Comparison of ENCODE assay signal across 22 cellular contexts in the genomic region with DNA sequence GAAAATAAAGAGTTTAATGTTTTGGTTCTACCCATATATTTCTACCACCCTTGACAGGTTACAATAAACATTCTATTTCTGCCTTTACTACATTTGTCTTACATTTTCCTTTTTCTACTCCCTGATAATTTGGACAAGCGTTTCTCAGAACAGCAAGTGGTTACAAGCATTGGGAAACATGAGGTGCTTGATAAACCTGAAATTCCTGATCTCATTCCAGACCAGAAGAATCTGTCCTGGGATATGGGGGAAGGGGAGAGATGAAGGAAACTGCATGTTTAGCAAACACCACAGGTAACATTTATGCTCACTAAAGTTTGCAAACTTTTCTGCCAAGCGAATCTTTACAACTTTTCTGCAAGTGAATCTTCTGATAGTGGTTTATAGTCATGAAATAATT. TPM values are rescaled to one million over a fixed set of nuclear protein-coding genes. Genes with fewer than 3 reads are reported as not detected.
DNase-seq lines count a peak whose midpoint lies in the region; FAIRE-seq and TF ChIP-seq lines count a peak whose summit lies in the region.
"Had no signal": no experiment of that assay in that cellular context is flagged by ENCODE, and none has a peak within 500 bp of the region (broad histone marks: within the 10 kb centered on the region; RNA-seq: fewer than 3 reads in every experiment).

No MANE protein-coding gene starts in this region.

- H2BK5ac ChIP-seq in H1 (ENCODE audit: low read depth, low read length): no peak overlapping the region
- no peak overlapping the region for H2BK5ac ChIP-seq in mesendoderm (ENCODE audit: low read length)

- H3K79me1 ChIP-seq in H1 (ENCODE audit: low read depth, low read length) (no peaks in the 10 kb centered on the region), mesendoderm (ENCODE audit: low read length) (no peaks in the 10 kb centered on the region)

- DNase-seq in mammary epithelial cell (peak; percentile 48), breast epithelium (ENCODE audit: low spot score in 2 of 2) (no peak), H1 (ENCODE audit: low read depth in 1 of 2, low spot score in 2 of 2) (no peak), mesendoderm (peak; percentile 68), COLO668 (lab: John Stamatoyannopoulos, UW; ENCODE audit: unreplicated experiment) (no peak), dedifferentiated amniotic fluid mesenchymal stem cell (ENCODE audit: extremely low spot score) (no peak), HAP-1 (ENCODE audit: low spot score in 2 of 2) (no peak), foreskin fibroblast (no peak)
- DNase-seq: 8988T; DMS153; KBM-7; NCI-H1048; NCI-H146; NCI-H2107; NCI-H345; NCI-H526 treated with DMSO at 0.1 percent for 48 hours; NK-92 treated with Interleukin-12 subunit alpha and Interleukin-12 subunit beta, amount 100 ng/mL, for 24 hours; OCI-M1 had no signal

- H4K8ac ChIP-seq in H1 (ENCODE audit: extremely low read depth, insufficient read depth, low read length) (no peak overlapping the region), mesendoderm (ENCODE audit: low read depth, low read length) (no peak overlapping the region)

- H4K20me1 ChIP-seq in mammary epithelial cell (ENCODE audit: insufficient read depth, low read length) (no peaks in the 10 kb centered on the region), H1 (replicated peaks in 1 of 2; ENCODE audit: control insufficient read depth in 1 of 2, insufficient read depth in 2 of 2, low read length in 2 of 2) (no peaks in the 10 kb centered on the region)
- H4K20me1 ChIP-seq: BLaER1 had no signal

- no peak for TF ChIP-seq RAD21 in H1 (IDR thresholded peaks at IDR 0.05 in 1 of 2, conservative IDR thresholded peaks at IDR 0.05 in 1 of 2; ENCODE audit: low read depth in 2 of 2, low read length in 2 of 2)

- CTCF ChIA-PET in mammary epithelial cell (lab: Charles Lee; ENCODE audit: low non-redundant PET): no interaction called here
- CTCF ChIA-PET in H1 (lab: Charles Lee; ENCODE audit: partially characterized antibody): interaction anchor here (1.0 kb wide), 1 partner anchor 9 kb away, joined by 3 read pairs; no protein-coding TSS in a partner anchor

- no peak overlapping the region for H2AFZ ChIP-seq in mammary epithelial cell (ENCODE audit: low read depth, low read length)
- H2AFZ ChIP-seq in H1 (ENCODE audit: low read length): peak overlapping the region; percentile 51; the same call in 1 of the 2 replicates

- 65% methylated on average over 2 of the region's 2 CpGs for WGBS in mammary epithelial cell (ENCODE audit: low coverage, missing lambda C conversion rate)
- WGBS in H1 (ENCODE audit: extremely low coverage in 1 of 2, insufficient coverage in 1 of 2, insufficient read length in 1 of 2, insufficient replicate concordance in 2 of 2, low coverage in 1 of 2, low lambda C conversion rate in 2 of 2, missing lambda C conversion rate in 1 of 2), 2 experiments: 81% methylated on average over 2 of the region's 2 CpGs; no CpG with 5 or more reads in 1 of the 2 experiments
- no CpG with 5 or more reads among the region's 2 CpGs for WGBS in mesendoderm (ENCODE audit: extremely low coverage, insufficient coverage, low lambda C conversion rate)

- no peak overlapping the region for H4K91ac ChIP-seq in H1 (replicated peaks; ENCODE audit: insufficient read length, low read length)

- H3K23ac ChIP-seq in H1 (ENCODE audit: insufficient read length) (no peak overlapping the region), mesendoderm (ENCODE audit: low read length) (no peak overlapping the region)

- TF ChIP-seq CTCF in mammary epithelial cell (conservative IDR thresholded peaks at IDR 0.05 in 1 of 2, IDR thresholded peaks at IDR 0.05 in 1 of 2; ENCODE audit: extremely low read depth in 1 of 2, insufficient read depth in 1 of 2, low read depth in 1 of 2, low read length in 2 of 2) (no peak), breast epithelium (IDR thresholded peaks at IDR 0.05) (no peak), H1 (IDR thresholded peaks at IDR 0.05; ENCODE audit: control extremely low read depth in 1 of 3, insufficient read depth in 1 of 3, low read depth in 1 of 3, low read length in 3 of 3) (no peak), foreskin fibroblast (IDR thresholded peaks at IDR 0.05; ENCODE audit: low read depth, low read length) (no peak)

- H3K79me2 ChIP-seq in mammary epithelial cell (ENCODE audit: insufficient read depth, low read length) (no peaks in the 10 kb centered on the region), H1 (ENCODE audit: control insufficient read depth in 1 of 2, insufficient read depth in 2 of 2, low read length in 2 of 2) (no peaks in the 10 kb centered on the region), mesendoderm (ENCODE audit: control insufficient read depth, insufficient read depth, low read length) (no peaks in the 10 kb centered on the region)

- in situ Hi-C loops in mammary epithelial cell (cut with MboI; ENCODE audit: low sequenced_read_pairs in 2 of 2) (no loop called here), HAP-1 (cut with MboI; ENCODE audit: low sequenced_read_pairs) (no loop called here)

- dilution Hi-C loops in mammary epithelial cell (cut with HindIII; ENCODE audit: low sequenced_read_pairs): no loop called here

- TF ChIP-seq POLR2A in breast epithelium (IDR thresholded peaks at IDR 0.05) (no peak), H1 (IDR thresholded peaks at IDR 0.05; ENCODE audit: control extremely low read depth in 1 of 2, low read depth in 2 of 2, low read length in 2 of 2) (no peak)

- H3K56ac ChIP-seq in H1 (replicated peaks; ENCODE audit: insufficient read length, low read depth, low read length) (no peak overlapping the region), mesendoderm (ENCODE audit: low read length) (no peak overlapping the region)

- H3K4ac ChIP-seq in H1 (replicated peaks; ENCODE audit: insufficient read length, low read depth, low read length) (no peak overlapping the region), mesendoderm (ENCODE audit: low read depth, low read length) (no peak overlapping the region)

- H3K9ac ChIP-seq in mammary epithelial cell (ENCODE audit: insufficient read depth, low read length) (no peak overlapping the region), H1 (replicated peaks in 1 of 4; ENCODE audit: extremely low read depth in 1 of 4, low read depth in 3 of 4, low read length in 3 of 4) (peak overlapping the region in 1 of 4 experiments; percentile 1; a peak in 1 of 7 replicates), mesendoderm (ENCODE audit: low read length) (no peak overlapping the region)
- H3K9ac ChIP-seq: BLaER1 had no signal

- H3K27me3 ChIP-seq in mammary epithelial cell (ENCODE audit: insufficient read depth, low read length) (no peaks in the 10 kb centered on the region), breast epithelium (no peaks in the 10 kb centered on the region), H1 (replicated peaks in 1 of 4; ENCODE audit: control insufficient read depth in 3 of 4, extremely low read depth in 1 of 4, insufficient read depth in 3 of 4, low read length in 3 of 4) (no peaks in the 10 kb centered on the region), mesendoderm (ENCODE audit: insufficient read depth, low read length, poor library complexity) (no peaks in the 10 kb centered on the region), HAP-1 (ENCODE audit: low read depth) (no peaks in the 10 kb centered on the region)
- H3K27me3 ChIP-seq: BLaER1 had no signal

- no peaks in the 10 kb centered on the region for H3K23me2 ChIP-seq in H1 (ENCODE audit: low read depth, low read length)

- H2AK5ac ChIP-seq in H1 (ENCODE audit: low read depth, low read length) (no peak overlapping the region), mesendoderm (ENCODE audit: low read length) (no peak overlapping the region)

- H3K18ac ChIP-seq in H1 (ENCODE audit: extremely low read depth, low read length) (no peak overlapping the region), mesendoderm (ENCODE audit: low read length) (no peak overlapping the region)

- no peak overlapping the region for H2BK15ac ChIP-seq in H1 (ENCODE audit: low read length)
- H2BK15ac ChIP-seq in mesendoderm (replicated peaks; ENCODE audit: low read depth): no peak overlapping the region

- H3K4me2 ChIP-seq in mammary epithelial cell (ENCODE audit: insufficient read depth, low read depth, low read length) (peak overlapping the region; percentile 44), H1 (ENCODE audit: insufficient read depth in 1 of 2, low read depth in 2 of 2, low read length in 2 of 2) (peak overlapping the region in 1 of 2 experiments; percentile 18; a peak in 3 of 4 replicates), mesendoderm (ENCODE audit: low read length) (no peak overlapping the region)
- H3K4me2 ChIP-seq: BLaER1 had no signal

- POLR2A ChIA-PET in H1 (lab: Charles Lee; ENCODE audit: partially characterized antibody): no interaction called here

- H3K9me3 ChIP-seq in mammary epithelial cell (replicated peaks; ENCODE audit: insufficient read depth, low read length) (no peaks in the 10 kb centered on the region), breast epithelium (no peaks in the 10 kb centered on the region), H1 (ENCODE audit: insufficient read depth in 2 of 2, low read depth in 1 of 2, low read length in 1 of 2) (no peaks in the 10 kb centered on the region), HAP-1 (no peaks in the 10 kb centered on the region)
- H3K9me3 ChIP-seq: BLaER1 had no signal

- no TSS peak for BruUV-seq in mammary epithelial cell (replicated peaks; lab: Mats Ljungman, UMichigan)

- TF ChIP-seq EP300 in H1 (IDR thresholded peaks at IDR 0.05; ENCODE audit: borderline replicate concordance in 1 of 2, low read depth in 2 of 2, low read length in 2 of 2): no peak

- H3K36me3 ChIP-seq in mammary epithelial cell (ENCODE audit: insufficient read depth, low read length): no peaks in the 10 kb centered on the region
- H3K36me3 ChIP-seq in breast epithelium: no peaks in the 10 kb centered on the region
- no peaks in the 10 kb centered on the region for H3K36me3 ChIP-seq in H1 (ENCODE audit: control insufficient read depth in 2 of 4, insufficient read depth in 4 of 4, low read length in 3 of 4)
- H3K36me3 ChIP-seq in mesendoderm (ENCODE audit: control insufficient read depth, insufficient read depth, low read length): no peaks in the 10 kb centered on the region
- no peaks in the 10 kb centered on the region for H3K36me3 ChIP-seq in HAP-1 (replicated peaks)
- H3K36me3 ChIP-seq: BLaER1 had no signal

- H2BK20ac ChIP-seq in H1 (ENCODE audit: low read length): no peak overlapping the region

- peaks cover 12% of the 10 kb centered on the region for H3K4me1 ChIP-seq in mammary epithelial cell (ENCODE audit: insufficient read depth, low read length)
- no peaks in the 10 kb centered on the region for H3K4me1 ChIP-seq in breast epithelium
- peaks cover 0 to 5% (median 0%) of the 10 kb centered on the region in 4 experiments; a peak in 1 of 7 replicates for H3K4me1 ChIP-seq in H1 (replicated peaks in 1 of 4; ENCODE audit: control insufficient read depth in 3 of 4, insufficient read depth in 4 of 4, low read length in 3 of 4)
- H3K4me1 ChIP-seq in mesendoderm (ENCODE audit: control insufficient read depth, low read depth, low read length): no peaks in the 10 kb centered on the region
- peaks cover 7% of the 10 kb centered on the region; the same call in 1 of the 2 replicates for H3K4me1 ChIP-seq in HAP-1
- H3K4me1 ChIP-seq: BLaER1 had no signal

- H3K4me3 ChIP-seq in mammary epithelial cell (replicated peaks in 1 of 3; ENCODE audit: insufficient read depth in 1 of 3, low read depth in 2 of 3, low read length in 3 of 3) (no peak overlapping the region), breast epithelium (no peak overlapping the region), H1 (ENCODE audit: extremely low read depth in 1 of 4, insufficient read depth in 2 of 4, low read depth in 3 of 4, low read length in 4 of 4) (no peak overlapping the region; a peak in 2 of 8 replicates), mesendoderm (ENCODE audit: low read length) (no peak overlapping the region), HAP-1 (no peak overlapping the region), foreskin fibroblast (ENCODE audit: low read depth in 1 of 2, low read length in 2 of 2) (no peak overlapping the region)
- H3K4me3 ChIP-seq: BLaER1 had no signal

- H3K27ac ChIP-seq in mammary epithelial cell (ENCODE audit: insufficient read depth, low read depth, low read length) (no peak overlapping the region), breast epithelium (no peak overlapping the region), H1 (ENCODE audit: low read depth, low read length) (no peak overlapping the region), mesendoderm (ENCODE audit: low read depth, low read length) (no peak overlapping the region)
- H3K27ac ChIP-seq: BLaER1, HL-60 had no signal

- H2BK120ac ChIP-seq in H1 (replicated peaks; ENCODE audit: low read depth, low read length) (no peak overlapping the region), mesendoderm (ENCODE audit: low read depth, low read length) (no peak overlapping the region)

- H2BK12ac ChIP-seq in H1 (ENCODE audit: low read depth, low read length): no peak overlapping the region

- intact Hi-C loops in mammary epithelial cell (cut with micrococcal nuclease): no loop called here
- intact Hi-C loops in breast epithelium (cut with DNase I; ENCODE audit: low total_unique reads): no loop called here

- H4K5ac ChIP-seq in H1 (ENCODE audit: insufficient read length, low read depth, low read length) (no peak overlapping the region), mesendoderm (ENCODE audit: low read length) (no peak overlapping the region)

- no peak overlapping the region for H3K14ac ChIP-seq in H1 (ENCODE audit: insufficient read length)

- FAIRE-seq in H1 (lab: Jason Lieb, UNC): no peak
- FAIRE-seq: GM18507 had no signal

RNA-seq across cellular contexts. Expression of gene DSC1, which starts 28.3 kb away (rescaled TPM):
- total RNA-seq in mammary epithelial cell (1 to 10 TPM in 1 of 2 donors, under 1 TPM in 1; 0.28 to 1.2 TPM), breast epithelium (under 1 TPM in 1 of 3 donors, not detected in 2; 0.29 TPM)
- polyA plus RNA-seq in mammary epithelial cell (0.24 TPM), H1 (2011; rRNA removed) (0.02 TPM in 1 of 2 replicates, not detected in the other)
- polyA minus RNA-seq in mammary epithelial cell: not detected
- total RNA-seq in H1 (2021; fragmentation: NEBNext Ultra II Directional; extraction: Animal tissue kit (Norgen Biotek cat#: 25700)): not detected in 2 replicates
- not detected for polyA plus RNA-seq in H1 (2011; cell fraction: cytosol; rRNA removed)
- not detected for polyA plus RNA-seq in H1 (2011; cell fraction: nucleus; rRNA removed)
- polyA plus RNA-seq in H1 (2012, experiment 1 of 2): not detected in 4 replicates
- polyA plus RNA-seq in H1 (2012, experiment 2 of 2): not detected
- polyA plus RNA-seq in H1 (2013, experiment 1 of 2): 0.02 TPM
- 0.02 TPM for polyA plus RNA-seq in H1 (2013, experiment 2 of 2)
- polyA minus RNA-seq in H1 (2011; rRNA and poly(A)+ RNA removed): 0.02 TPM in 1 of 2 replicates, not detected in the other
- not detected for polyA minus RNA-seq in H1 (2011; cell fraction: cytosol; rRNA and poly(A)+ RNA removed)
- not detected for polyA minus RNA-seq in H1 (2011; cell fraction: nucleus; rRNA and poly(A)+ RNA removed)
- polyA plus RNA-seq in mesendoderm (2013, experiment 1 of 2): 0.01 TPM
- 0.01 TPM for polyA plus RNA-seq in mesendoderm (2013, experiment 2 of 2)
- total RNA-seq: M059J had no signal

Comparison
In these comparisons a context has a peak if more than half of its experiments do, and no peak if none do; other contexts are left out.
1. DNase-seq: peak in mammary epithelial cell (single experiment) and mesendoderm (single experiment); none in breast epithelium (0 of 2), H1 (0 of 2), COLO668 (single experiment), dedifferentiated amniotic fluid mesenchymal stem cell (single experiment), HAP-1 (0 of 2) and foreskin fibroblast (0 of 2).